In the genomic region with DNA sequence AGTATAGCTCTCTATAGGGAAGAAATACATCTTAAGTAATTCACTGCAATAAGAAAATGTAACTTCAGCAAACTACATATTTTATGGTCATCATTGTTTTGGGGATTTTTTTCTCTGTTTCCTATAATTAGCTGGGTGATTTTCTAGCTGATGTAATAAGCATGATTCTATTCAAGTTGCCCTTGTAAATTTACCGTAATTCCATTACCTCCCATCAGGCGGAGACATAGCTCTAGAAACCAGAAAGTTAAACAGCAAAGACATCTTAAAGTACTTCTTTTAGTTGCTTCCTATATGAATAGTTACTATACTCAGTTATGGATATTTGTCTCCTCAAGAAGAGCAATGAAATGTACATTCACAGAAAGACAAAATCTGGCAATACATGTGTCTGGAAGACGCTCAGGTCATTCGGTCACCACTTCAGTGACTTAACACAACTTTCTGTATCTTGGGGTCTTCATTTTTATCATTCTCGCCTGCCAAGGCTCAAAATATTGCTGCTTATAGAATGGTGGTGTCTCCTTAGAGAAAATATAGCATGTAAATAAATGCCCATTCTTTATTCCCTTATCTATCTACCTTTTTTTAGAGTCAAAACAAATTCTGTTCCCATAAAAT, we compare ENCODE assay signal across 1 cellular context.
TF ChIP-seq lines count a peak whose summit lies in the region.

No MANE protein-coding gene starts in this region.

TF ChIP-seq in GM12878, 131 proteins besides CTCF, POLR2A, EP300 and RAD21 (continued from another document):
- TF ChIP-seq, protein P1, sequence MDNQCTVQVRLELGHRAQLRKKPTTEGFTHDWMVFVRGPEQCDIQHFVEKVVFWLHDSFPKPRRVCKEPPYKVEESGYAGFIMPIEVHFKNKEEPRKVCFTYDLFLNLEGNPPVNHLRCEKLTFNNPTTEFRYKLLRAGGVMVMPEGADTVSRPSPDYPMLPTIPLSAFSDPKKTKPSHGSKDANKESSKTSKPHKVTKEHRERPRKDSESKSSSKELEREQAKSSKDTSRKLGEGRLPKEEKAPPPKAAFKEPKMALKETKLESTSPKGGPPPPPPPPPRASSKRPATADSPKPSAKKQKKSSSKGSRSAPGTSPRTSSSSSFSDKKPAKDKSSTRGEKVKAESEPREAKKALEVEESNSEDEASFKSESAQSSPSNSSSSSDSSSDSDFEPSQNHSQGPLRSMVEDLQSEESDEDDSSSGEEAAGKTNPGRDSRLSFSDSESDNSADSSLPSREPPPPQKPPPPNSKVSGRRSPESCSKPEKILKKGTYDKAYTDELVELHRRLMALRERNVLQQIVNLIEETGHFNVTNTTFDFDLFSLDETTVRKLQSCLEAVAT (IDR thresholded peaks at IDR 0.05): no peak
- TF ChIP-seq RUNX3 (IDR thresholded peaks at IDR 0.05; ENCODE audit: low read length) (peak; percentile 19; the same call in 1 of the 2 replicates), ETV6 (conservative IDR thresholded peaks at IDR 0.05 in 1 of 2, IDR thresholded peaks at IDR 0.05 in 1 of 2; ENCODE audit: borderline replicate concordance in 1 of 2, low read depth in 1 of 2) (no peak), NR2C1 (IDR thresholded peaks at IDR 0.05) (no peak), NFXL1 (IDR thresholded peaks at IDR 0.05; ENCODE audit: borderline replicate concordance) (no peak), MTA3 (IDR thresholded peaks at IDR 0.05; ENCODE audit: borderline replicate concordance, low read length) (no peak), JUNB (IDR thresholded peaks at IDR 0.05) (peak; percentile 31; the same call in 1 of the 2 replicates), HCFC1 (IDR thresholded peaks at IDR 0.05; ENCODE audit: low read length) (no peak), SMC3 (IDR thresholded peaks at IDR 0.05; ENCODE audit: borderline replicate concordance, low read length) (peak; percentile 93; the same call in 1 of the 2 replicates), POLR2AphosphoS5 (IDR thresholded peaks at IDR 0.05; ENCODE audit: low read length) (no peak), BHLHE40 (IDR thresholded peaks at IDR 0.05; ENCODE audit: borderline replicate concordance in 1 of 2, low read depth in 2 of 2, low read length in 1 of 2) (no peak), IKZF2 (IDR thresholded peaks at IDR 0.05) (no peak), POU2F2 (IDR thresholded peaks at IDR 0.05; ENCODE audit: borderline replicate concordance, low read depth, low read length) (no peak), RBBP5 (conservative IDR thresholded peaks at IDR 0.05) (no peak), CREB1 (IDR thresholded peaks at IDR 0.05; ENCODE audit: low read depth) (no peak), EED (IDR thresholded peaks at IDR 0.05; ENCODE audit: low read depth) (no peak), TARDBP (IDR thresholded peaks at IDR 0.05; ENCODE audit: borderline replicate concordance) (no peak), SUPT20H (IDR thresholded peaks at IDR 0.05; ENCODE audit: borderline replicate concordance, control insufficient read depth, low read depth, low read length) (no peak), KDM1A (IDR thresholded peaks at IDR 0.05; ENCODE audit: borderline replicate concordance) (no peak), IRF4 (IDR thresholded peaks at IDR 0.05; ENCODE audit: low read depth, low read length) (no peak), SPI1 (IDR thresholded peaks at IDR 0.05; ENCODE audit: borderline replicate concordance, insufficient read depth, low read depth, low read length) (no peak), SREBF1 (IDR thresholded peaks at IDR 0.05; ENCODE audit: low read length) (no peak)
- TF ChIP-seq, protein P2, sequence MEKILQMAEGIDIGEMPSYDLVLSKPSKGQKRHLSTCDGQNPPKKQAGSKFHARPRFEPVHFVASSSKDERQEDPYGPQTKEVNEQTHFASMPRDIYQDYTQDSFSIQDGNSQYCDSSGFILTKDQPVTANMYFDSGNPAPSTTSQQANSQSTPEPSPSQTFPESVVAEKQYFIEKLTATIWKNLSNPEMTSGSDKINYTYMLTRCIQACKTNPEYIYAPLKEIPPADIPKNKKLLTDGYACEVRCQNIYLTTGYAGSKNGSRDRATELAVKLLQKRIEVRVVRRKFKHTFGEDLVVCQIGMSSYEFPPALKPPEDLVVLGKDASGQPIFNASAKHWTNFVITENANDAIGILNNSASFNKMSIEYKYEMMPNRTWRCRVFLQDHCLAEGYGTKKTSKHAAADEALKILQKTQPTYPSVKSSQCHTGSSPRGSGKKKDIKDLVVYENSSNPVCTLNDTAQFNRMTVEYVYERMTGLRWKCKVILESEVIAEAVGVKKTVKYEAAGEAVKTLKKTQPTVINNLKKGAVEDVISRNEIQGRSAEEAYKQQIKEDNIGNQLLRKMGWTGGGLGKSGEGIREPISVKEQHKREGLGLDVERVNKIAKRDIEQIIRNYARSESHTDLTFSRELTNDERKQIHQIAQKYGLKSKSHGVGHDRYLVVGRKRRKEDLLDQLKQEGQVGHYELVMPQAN (conservative IDR thresholded peaks at IDR 0.05): no peak
- TF ChIP-seq, protein P3, sequence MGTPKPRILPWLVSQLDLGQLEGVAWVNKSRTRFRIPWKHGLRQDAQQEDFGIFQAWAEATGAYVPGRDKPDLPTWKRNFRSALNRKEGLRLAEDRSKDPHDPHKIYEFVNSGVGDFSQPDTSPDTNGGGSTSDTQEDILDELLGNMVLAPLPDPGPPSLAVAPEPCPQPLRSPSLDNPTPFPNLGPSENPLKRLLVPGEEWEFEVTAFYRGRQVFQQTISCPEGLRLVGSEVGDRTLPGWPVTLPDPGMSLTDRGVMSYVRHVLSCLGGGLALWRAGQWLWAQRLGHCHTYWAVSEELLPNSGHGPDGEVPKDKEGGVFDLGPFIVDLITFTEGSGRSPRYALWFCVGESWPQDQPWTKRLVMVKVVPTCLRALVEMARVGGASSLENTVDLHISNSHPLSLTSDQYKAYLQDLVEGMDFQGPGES (IDR thresholded peaks at IDR 0.05): no peak
- TF ChIP-seq, protein P4, sequence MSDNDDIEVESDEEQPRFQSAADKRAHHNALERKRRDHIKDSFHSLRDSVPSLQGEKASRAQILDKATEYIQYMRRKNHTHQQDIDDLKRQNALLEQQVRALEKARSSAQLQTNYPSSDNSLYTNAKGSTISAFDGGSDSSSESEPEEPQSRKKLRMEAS (IDR thresholded peaks at IDR 0.05; ENCODE audit: low read depth, low read length): no peak
- TF ChIP-seq, protein P5, sequence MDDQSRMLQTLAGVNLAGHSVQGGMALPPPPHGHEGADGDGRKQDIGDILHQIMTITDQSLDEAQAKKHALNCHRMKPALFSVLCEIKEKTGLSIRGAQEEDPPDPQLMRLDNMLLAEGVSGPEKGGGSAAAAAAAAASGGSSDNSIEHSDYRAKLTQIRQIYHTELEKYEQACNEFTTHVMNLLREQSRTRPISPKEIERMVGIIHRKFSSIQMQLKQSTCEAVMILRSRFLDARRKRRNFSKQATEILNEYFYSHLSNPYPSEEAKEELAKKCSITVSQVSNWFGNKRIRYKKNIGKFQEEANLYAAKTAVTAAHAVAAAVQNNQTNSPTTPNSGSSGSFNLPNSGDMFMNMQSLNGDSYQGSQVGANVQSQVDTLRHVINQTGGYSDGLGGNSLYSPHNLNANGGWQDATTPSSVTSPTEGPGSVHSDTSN (IDR thresholded peaks at IDR 0.05; ENCODE audit: insufficient replicate concordance, low read depth, low read length): no peak
- TF ChIP-seq, protein P6, sequence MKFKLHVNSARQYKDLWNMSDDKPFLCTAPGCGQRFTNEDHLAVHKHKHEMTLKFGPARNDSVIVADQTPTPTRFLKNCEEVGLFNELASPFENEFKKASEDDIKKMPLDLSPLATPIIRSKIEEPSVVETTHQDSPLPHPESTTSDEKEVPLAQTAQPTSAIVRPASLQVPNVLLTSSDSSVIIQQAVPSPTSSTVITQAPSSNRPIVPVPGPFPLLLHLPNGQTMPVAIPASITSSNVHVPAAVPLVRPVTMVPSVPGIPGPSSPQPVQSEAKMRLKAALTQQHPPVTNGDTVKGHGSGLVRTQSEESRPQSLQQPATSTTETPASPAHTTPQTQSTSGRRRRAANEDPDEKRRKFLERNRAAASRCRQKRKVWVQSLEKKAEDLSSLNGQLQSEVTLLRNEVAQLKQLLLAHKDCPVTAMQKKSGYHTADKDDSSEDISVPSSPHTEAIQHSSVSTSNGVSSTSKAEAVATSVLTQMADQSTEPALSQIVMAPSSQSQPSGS (IDR thresholded peaks at IDR 0.05; ENCODE audit: low read length): no peak
- TF ChIP-seq, protein P7, sequence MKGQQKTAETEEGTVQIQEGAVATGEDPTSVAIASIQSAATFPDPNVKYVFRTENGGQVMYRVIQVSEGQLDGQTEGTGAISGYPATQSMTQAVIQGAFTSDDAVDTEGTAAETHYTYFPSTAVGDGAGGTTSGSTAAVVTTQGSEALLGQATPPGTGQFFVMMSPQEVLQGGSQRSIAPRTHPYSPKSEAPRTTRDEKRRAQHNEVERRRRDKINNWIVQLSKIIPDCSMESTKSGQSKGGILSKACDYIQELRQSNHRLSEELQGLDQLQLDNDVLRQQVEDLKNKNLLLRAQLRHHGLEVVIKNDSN (IDR thresholded peaks at IDR 0.05; ENCODE audit: borderline replicate concordance, extremely low read length, insufficient read depth, low read depth, low read length): no peak
- TF ChIP-seq, protein P8, sequence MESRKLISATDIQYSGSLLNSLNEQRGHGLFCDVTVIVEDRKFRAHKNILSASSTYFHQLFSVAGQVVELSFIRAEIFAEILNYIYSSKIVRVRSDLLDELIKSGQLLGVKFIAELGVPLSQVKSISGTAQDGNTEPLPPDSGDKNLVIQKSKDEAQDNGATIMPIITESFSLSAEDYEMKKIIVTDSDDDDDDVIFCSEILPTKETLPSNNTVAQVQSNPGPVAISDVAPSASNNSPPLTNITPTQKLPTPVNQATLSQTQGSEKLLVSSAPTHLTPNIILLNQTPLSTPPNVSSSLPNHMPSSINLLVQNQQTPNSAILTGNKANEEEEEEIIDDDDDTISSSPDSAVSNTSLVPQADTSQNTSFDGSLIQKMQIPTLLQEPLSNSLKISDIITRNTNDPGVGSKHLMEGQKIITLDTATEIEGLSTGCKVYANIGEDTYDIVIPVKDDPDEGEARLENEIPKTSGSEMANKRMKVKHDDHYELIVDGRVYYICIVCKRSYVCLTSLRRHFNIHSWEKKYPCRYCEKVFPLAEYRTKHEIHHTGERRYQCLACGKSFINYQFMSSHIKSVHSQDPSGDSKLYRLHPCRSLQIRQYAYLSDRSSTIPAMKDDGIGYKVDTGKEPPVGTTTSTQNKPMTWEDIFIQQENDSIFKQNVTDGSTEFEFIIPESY (IDR thresholded peaks at IDR 0.05): no peak
